Comparison of ENCODE assay signal across 19 cellular contexts in genomic region chr9:32455738-32456137, GRCh38.
DNase-seq lines count a peak whose midpoint lies in the region; ATAC-seq and TF ChIP-seq lines count a peak whose summit lies in the region.
"Had no signal": no experiment of that assay in that cellular context is flagged by ENCODE, and none has a peak within 500 bp of the region (broad histone marks: within the 10 kb centered on the region; RNA-seq: fewer than 3 reads in every experiment).

No MANE protein-coding gene starts in this region.

- H3K4me1 ChIP-seq in subcutaneous abdominal adipose tissue (ENCODE audit: control insufficient read depth in 5 of 5, insufficient read depth in 5 of 5, low read length in 5 of 5) (peaks cover 0 to 9% (median 3%) of the 10 kb centered on the region in 5 donors), tibial nerve (peaks cover 0 to 25% (median 10%) of the 10 kb centered on the region in 4 donors)
- H3K4me1 ChIP-seq: BLaER1 treated with 17β-estradiol and CSF1 and Interleukin-3, amounts not matched to agents 10 nM and 100 nM had no signal

- no peak overlapping the region for H3K9ac ChIP-seq in subcutaneous abdominal adipose tissue (ENCODE audit: low read length in 5 of 5)
- H3K9ac ChIP-seq: BLaER1 treated with 17β-estradiol and CSF1 and Interleukin-3, amounts not matched to agents 10 nM and 100 nM; KMS-11 had no signal

- DNase-seq in NCI-H2171 treated with DMSO at 0.1 percent for 48 hours (lab: John Stamatoyannopoulos, UW): peak; percentile 2
- DNase-seq in NCI-H2171 (lab: John Stamatoyannopoulos, UW): no peak
- peak; percentile 35 to 39 for DNase-seq in cardiac fibroblast (ENCODE audit: low read depth in 2 of 2)
- DNase-seq in left lobe of liver (ENCODE audit: low spot score): no peak
- no peak for DNase-seq in tibial nerve (ENCODE audit: low spot score in 2 of 2)
- no peak for DNase-seq in activated effector memory CD4-positive, alpha-beta T cell treated with Interleukin-2 at 50 U/mL for 16 hours
- DNase-seq: DND-41, NCI-H1092, NCI-H146, NCI-H2081, NCI-H510A treated with DMSO at 0.1 percent for 48 hours had no signal

- TF ChIP-seq CTCF in cardiac fibroblast (IDR thresholded peaks at IDR 0.05; ENCODE audit: low read depth, low read length) (no peak), tibial nerve (IDR thresholded peaks at IDR 0.05) (no peak)

- H3K27ac ChIP-seq in subcutaneous abdominal adipose tissue (ENCODE audit: low read depth, low read length) (peak overlapping the region; percentile 55), tibial nerve (peak overlapping the region in 1 of 4 donors; percentile 9)
- H3K27ac ChIP-seq: 22Rv1; BLaER1 treated with 17β-estradiol and CSF1 and Interleukin-3, amounts not matched to agents 10 nM and 100 nM; KMS-11; SK-N-MC had no signal

- H3K36me3 ChIP-seq in subcutaneous abdominal adipose tissue (ENCODE audit: control insufficient read depth in 5 of 5, insufficient read depth in 5 of 5, low read length in 5 of 5): peaks cover 26 to 73% (median 48%) of the 10 kb centered on the region in 5 donors
- peaks cover 0 to 65% (median 0%) of the 10 kb centered on the region in 3 donors for H3K36me3 ChIP-seq in tibial nerve

- no peak for TF ChIP-seq POLR2A in tibial nerve (IDR thresholded peaks at IDR 0.05)

- H3K9me3 ChIP-seq in subcutaneous abdominal adipose tissue (ENCODE audit: control insufficient read depth in 5 of 5, low read length in 5 of 5): no peaks in the 10 kb centered on the region
- H3K9me3 ChIP-seq in tibial nerve: no peaks in the 10 kb centered on the region
- H3K9me3 ChIP-seq: BLaER1 treated with 17β-estradiol and CSF1 and Interleukin-3, amounts not matched to agents 10 nM and 100 nM had no signal

- H3K4me3 ChIP-seq in cardiac fibroblast (replicated peaks in 1 of 2; ENCODE audit: low read depth in 2 of 2, low read length in 2 of 2) (no peak overlapping the region), subcutaneous abdominal adipose tissue (ENCODE audit: low read depth in 1 of 5, low read length in 5 of 5) (no peak overlapping the region), tibial nerve (no peak overlapping the region)
- H3K4me3 ChIP-seq: BLaER1 treated with 17β-estradiol and CSF1 and Interleukin-3, amounts not matched to agents 10 nM and 100 nM; GM23338; SK-N-MC had no signal

- WGBS in tibial nerve, 2 donors: 48 to 62% methylated on average over 5 of the region's 5 CpGs

- peak; percentile 7 for ATAC-seq in left lobe of liver
- no peak for ATAC-seq in GM19452 (IDR thresholded peaks at IDR 0.05; ENCODE audit: unreplicated experiment)
- ATAC-seq: GM23338, Panc1 had no signal

- no peak for TF ChIP-seq EP300 in tibial nerve (IDR thresholded peaks at IDR 0.05)

- H3K27me3 ChIP-seq in subcutaneous abdominal adipose tissue (ENCODE audit: control insufficient read depth in 5 of 5, insufficient read depth in 4 of 5, low read length in 5 of 5): no peaks in the 10 kb centered on the region
- no peaks in the 10 kb centered on the region for H3K27me3 ChIP-seq in tibial nerve
- H3K27me3 ChIP-seq: BLaER1 treated with 17β-estradiol and CSF1 and Interleukin-3, amounts not matched to agents 10 nM and 100 nM had no signal

Comparison
In these comparisons a context has a peak if more than half of its experiments do, and no peak if none do; other contexts are left out.
1. DNase-seq: peak in NCI-H2171 treated with DMSO at 0.1 percent for 48 hours (single experiment) and cardiac fibroblast (2 of 2); none in NCI-H2171 (single experiment), left lobe of liver (single experiment), tibial nerve (0 of 2) and activated effector memory CD4-positive, alpha-beta T cell treated with Interleukin-2 at 50 U/mL for 16 hours (single experiment).